Comparison of ENCODE assay signal across 28 cellular contexts in genomic region chr20:7728373-7728772, GRCh38.
DNase-seq lines count a peak whose midpoint lies in the region; ATAC-seq and TF ChIP-seq lines count a peak whose summit lies in the region.
"Had no signal": no experiment of that assay in that cellular context is flagged by ENCODE, and none has a peak within 500 bp of the region (broad histone marks: within the 10 kb centered on the region; RNA-seq: fewer than 3 reads in every experiment).

No MANE protein-coding gene starts in this region.

- CTCF ChIA-PET in RWPE1 (lab: Yijun Ruan, JAX): no interaction called here

- no peaks in the 10 kb centered on the region for H3K4me1 Mint-ChIP-seq in stimulated activated effector memory CD8-positive, alpha-beta T cell treated with anti-CD3 and anti-CD28 coated beads, Interleukin-12 subunit alpha, Interleukin-12 subunit beta, amount 100 ng/mL, for 72 hours
- H3K4me1 Mint-ChIP-seq: activated naive CD8-positive, alpha-beta T cell treated with anti-CD3 and anti-CD28 coated beads for 36 hours; B cell; CD8-positive, alpha-beta memory T cell; memory B cell; T-cell had no signal

- H3K27ac Mint-ChIP-seq in stimulated activated effector memory CD8-positive, alpha-beta T cell treated with anti-CD3 and anti-CD28 coated beads, Interleukin-12 subunit alpha, Interleukin-12 subunit beta, amount 100 ng/mL, for 72 hours: no peak overlapping the region
- H3K27ac Mint-ChIP-seq: activated CD8-positive, alpha-beta T cell treated with anti-CD3 and anti-CD28 coated beads for 36 hours; activated naive CD8-positive, alpha-beta T cell treated with anti-CD3 and anti-CD28 coated beads for 36 hours; B cell; CD8-positive, alpha-beta memory T cell; memory B cell; progenitor cell of endocrine pancreas; T-cell had no signal

- ATAC-seq in stimulated activated effector memory CD8-positive, alpha-beta T cell treated with anti-CD3 and anti-CD28 coated beads, Interleukin-12 subunit alpha, Interleukin-12 subunit beta, amount 100 ng/mL, for 72 hours: peak; percentile 42
- ATAC-seq in GM19328 (IDR thresholded peaks at IDR 0.05; ENCODE audit: unreplicated experiment): no peak
- ATAC-seq: activated CD4-positive, CD25-positive, alpha-beta regulatory T cell treated with anti-CD3 and anti-CD28 coated beads, Interleukin-2, amount 50 U/mL, for 24 hours; activated CD8-positive, alpha-beta T cell treated with anti-CD3 and anti-CD28 coated beads for 36 hours; T-cell had no signal

- H3K9me3 Mint-ChIP-seq in stimulated activated effector memory CD8-positive, alpha-beta T cell treated with anti-CD3 and anti-CD28 coated beads, Interleukin-12 subunit alpha, Interleukin-12 subunit beta, amount 100 ng/mL, for 72 hours: no peaks in the 10 kb centered on the region
- H3K9me3 Mint-ChIP-seq: memory B cell had no signal

- no peaks in the 10 kb centered on the region for H3K36me3 Mint-ChIP-seq in stimulated activated effector memory CD8-positive, alpha-beta T cell treated with anti-CD3 and anti-CD28 coated beads, Interleukin-12 subunit alpha, Interleukin-12 subunit beta, amount 100 ng/mL, for 72 hours
- H3K36me3 Mint-ChIP-seq: activated naive CD8-positive, alpha-beta T cell treated with anti-CD3 and anti-CD28 coated beads for 36 hours; CD8-positive, alpha-beta memory T cell; memory B cell; T-cell had no signal

- DNase-seq in NOMO-1 treated with DMSO at 0.1 percent for 48 hours (lab: John Stamatoyannopoulos, UW; ENCODE audit: unreplicated experiment): peak; percentile 37
- no peak for DNase-seq in NOMO-1 treated with dmso at 0.1 percent for 144 hours (lab: John Stamatoyannopoulos, UW; ENCODE audit: unreplicated experiment)
- DNase-seq in RWPE1 (ENCODE audit: low spot score): peak; percentile 18
- DNase-seq in fibroblast of mammary gland (ENCODE audit: low read depth): peak; percentile 55
- no peak for DNase-seq in stimulated activated effector memory CD8-positive, alpha-beta T cell treated with anti-CD3 and anti-CD28 coated beads, Interleukin-12 subunit alpha, Interleukin-12 subunit beta, amount 100 ng/mL, for 72 hours (ENCODE audit: low spot score in 2 of 2)
- DNase-seq in dedifferentiated amniotic fluid mesenchymal stem cell (ENCODE audit: extremely low spot score): no peak
- DNase-seq in HK-2 (ENCODE audit: unreplicated experiment): no peak
- DNase-seq: activated CD8-positive, alpha-beta T cell treated with anti-CD3 and anti-CD28 coated beads for 36 hours; activated effector memory CD4-positive, alpha-beta T cell treated with Interleukin-2 at 50 U/mL for 16 hours; activated naive CD8-positive, alpha-beta T cell treated with anti-CD3 and anti-CD28 coated beads for 36 hours; CD8-positive, alpha-beta memory T cell; DMS153; effector CD8-positive, alpha-beta T cell; glutamatergic neuron; NCI-H1417 treated with DMSO at 0.1 percent for 48 hours; NCI-H82; OCI-M1; small intestine; stimulated activated CD4-positive, alpha-beta T cell treated with anti-CD3 and anti-CD28 coated beads, Interleukin-2, amount 100 ng/mL, for 24 hours; substantia nigra; T-cell; upper lobe of left lung had no signal

- no peak overlapping the region for H3K27ac ChIP-seq in RWPE1
- H3K27ac ChIP-seq: esophagus muscularis mucosa, upper lobe of left lung had no signal

- no peak for TF ChIP-seq CTCF in RWPE1 (conservative IDR thresholded peaks at IDR 0.05; ENCODE audit: low read depth)
- no peak for TF ChIP-seq CTCF in fibroblast of mammary gland (conservative IDR thresholded peaks at IDR 0.05; ENCODE audit: control insufficient read depth, insufficient read depth, low read depth, low read length)

- POLR2A ChIA-PET in RWPE1 (lab: Yijun Ruan, JAX; ENCODE audit: low non-redundant PET): no interaction called here

- no peak overlapping the region for H3K4me3 ChIP-seq in fibroblast of mammary gland (ENCODE audit: control insufficient read depth, low read depth, low read length)
- H3K4me3 ChIP-seq: esophagus muscularis mucosa, upper lobe of left lung had no signal

- H3K4me3 Mint-ChIP-seq in stimulated activated effector memory CD8-positive, alpha-beta T cell treated with anti-CD3 and anti-CD28 coated beads, Interleukin-12 subunit alpha, Interleukin-12 subunit beta, amount 100 ng/mL, for 72 hours: no peak overlapping the region
- H3K4me3 Mint-ChIP-seq: activated CD8-positive, alpha-beta T cell treated with anti-CD3 and anti-CD28 coated beads for 36 hours; activated naive CD8-positive, alpha-beta T cell treated with anti-CD3 and anti-CD28 coated beads for 36 hours; B cell; CD8-positive, alpha-beta memory T cell; memory B cell; T-cell had no signal

Comparison
In these comparisons a context has a peak if more than half of its experiments do, and no peak if none do; other contexts are left out.
1. DNase-seq: peak in NOMO-1 treated with DMSO at 0.1 percent for 48 hours (single experiment), RWPE1 (single experiment) and fibroblast of mammary gland (single experiment); none in NOMO-1 treated with dmso at 0.1 percent for 144 hours (single experiment), stimulated activated effector memory CD8-positive, alpha-beta T cell treated with anti-CD3 and anti-CD28 coated beads, Interleukin-12 subunit alpha, Interleukin-12 subunit beta, amount 100 ng/mL, for 72 hours (0 of 2), dedifferentiated amniotic fluid mesenchymal stem cell (single experiment) and HK-2 (single experiment).